Comparison of ENCODE assay signal across 15 cellular contexts in genomic region chr2:85291425-85292023, GRCh38. TPM values are rescaled to one million over a fixed set of nuclear protein-coding genes. Genes with fewer than 3 reads are reported as not detected.
A peak's percentile ranks its signal among the peaks of the same experiment; 100 is the strongest.
DNase-seq lines count a peak whose midpoint lies in the region; ATAC-seq, FAIRE-seq and TF ChIP-seq lines count a peak whose summit lies in the region.
"Had no signal": no experiment of that assay in that cellular context is flagged by ENCODE, and none has a peak within 500 bp of the region (broad histone marks: within the 10 kb centered on the region; RNA-seq: fewer than 3 reads in every experiment).

No MANE protein-coding gene starts in this region.

- POLR2A ChIA-PET in K562 (lab: Yijun Ruan, JAX) = interaction anchor here (1.3 kb wide), 1 partner anchor 20 kb away, joined by 3 read pairs; no protein-coding TSS in a partner anchor

- intact Hi-C loops in K562 (cut with micrococcal nuclease) = no loop called here

- DNase-seq in NOMO-1 treated with DMSO at 0.1 percent for 48 hours (lab: John Stamatoyannopoulos, UW; ENCODE audit: unreplicated experiment) = peak; percentile 14
- DNase-seq in NOMO-1 treated with dmso at 0.1 percent for 144 hours (lab: John Stamatoyannopoulos, UW; ENCODE audit: unreplicated experiment) = no peak
- DNase-seq in MM.1S = peak; percentile 76
- no peak for DNase-seq in K562 (ENCODE audit: extremely low read depth in 1 of 4, low spot score in 3 of 4)
- no peak for DNase-seq in osteoblast (ENCODE audit: insufficient read length, low spot score, missing footprints)
- DNase-seq in NCI-H1105 treated with DMSO at 0.1 percent for 48 hours (lab: John Stamatoyannopoulos, UW) = no peak
- DNase-seq: 8988T; SHP77; stimulated activated CD4-positive, alpha-beta T cell treated with anti-CD3 and anti-CD28 coated beads, Interleukin-4, amount 100 ng/mL, for 24 hours had no signal

- ATAC-seq in K562 (no peak), HG03460 (IDR thresholded peaks at IDR 0.05; ENCODE audit: unreplicated experiment) (no peak), GM21381 (IDR thresholded peaks at IDR 0.05; ENCODE audit: unreplicated experiment) (no peak)
- ATAC-seq: esophagus mucosa had no signal

- H3K4me3 ChIP-seq in MM.1S (ENCODE audit: low read length) (peak overlapping the region; percentile 26; the same call in 1 of the 2 replicates), K562 (no peak overlapping the region), osteoblast (ENCODE audit: insufficient read depth, low read length) (no peak overlapping the region)

- H2AFZ ChIP-seq in MM.1S (ENCODE audit: low read length) (peak overlapping the region; percentile 57), K562 (ENCODE audit: low read depth, low read length) (peak overlapping the region; percentile 64; the same call in 1 of the 2 replicates), osteoblast (ENCODE audit: low read length) (no peak overlapping the region)

- H3K27ac ChIP-seq in MM.1S (ENCODE audit: low read length) (peak overlapping the region; percentile 3; the same call in 1 of the 2 replicates), K562 (ENCODE audit: extremely low read depth, low read depth, low read length) (no peak overlapping the region), osteoblast (ENCODE audit: low read depth, low read length) (no peak overlapping the region)

- H3K4me1 ChIP-seq in MM.1S (ENCODE audit: low read length) (peaks cover 8% of the 10 kb centered on the region; the same call in 1 of the 2 replicates), K562 (replicated peaks in 1 of 2; ENCODE audit: control insufficient read depth in 2 of 2, insufficient read depth in 2 of 2, low read length in 2 of 2) (no peaks in the 10 kb centered on the region), osteoblast (ENCODE audit: insufficient read depth, low read length) (peaks cover 16% of the 10 kb centered on the region)

- H3K9ac ChIP-seq in MM.1S (ENCODE audit: low read length) = no peak overlapping the region
- H3K9ac ChIP-seq in K562 (ENCODE audit: insufficient read depth in 1 of 2, low read depth in 2 of 2, low read length in 2 of 2) = no peak overlapping the region

- no peaks in the 10 kb centered on the region for H3K9me2 ChIP-seq in MM.1S (replicated peaks; ENCODE audit: insufficient read depth, low read length)

- TF ChIP-seq CTCF in MM.1S (IDR thresholded peaks at IDR 0.05; ENCODE audit: low read length) (no peak), K562 (IDR thresholded peaks at IDR 0.05 in 2 of 3, conservative IDR thresholded peaks at IDR 0.05 in 1 of 3; ENCODE audit: insufficient read depth in 2 of 3, low read depth in 1 of 3, low read length in 3 of 3) (no peak), osteoblast (IDR thresholded peaks at IDR 0.05; ENCODE audit: extremely low read depth, low read depth, low read length) (no peak)

- FAIRE-seq in K562 (lab: Jason Lieb, UNC) = no peak
- FAIRE-seq: astrocyte, GM18507, islet of Langerhans had no signal

- H3F3A ChIP-seq in MM.1S (ENCODE audit: insufficient read depth, low read length) = peaks cover 10% of the 10 kb centered on the region; the same call in 1 of the 2 replicates

- BruUV-seq in K562 (replicated peaks; lab: Mats Ljungman, UMichigan) = no TSS peak

- H3K36me3 ChIP-seq in MM.1S (replicated peaks; ENCODE audit: insufficient read depth, low read length) (no peaks in the 10 kb centered on the region), K562 (ENCODE audit: control insufficient read depth, insufficient read depth, low read length) (no peaks in the 10 kb centered on the region), osteoblast (ENCODE audit: insufficient read depth, low read length) (no peaks in the 10 kb centered on the region)

- 0% methylated on average over 4 of the region's 4 CpGs for WGBS in K562 (ENCODE audit: insufficient coverage, low coverage, missing lambda C conversion rate)

- H3K4me2 ChIP-seq in MM.1S (ENCODE audit: low read depth, low read length) = peak overlapping the region; percentile 25; the same call in 1 of the 2 replicates
- no peak overlapping the region for H3K4me2 ChIP-seq in K562 (ENCODE audit: insufficient read depth, low read length)
- peak overlapping the region; percentile 23 for H3K4me2 ChIP-seq in osteoblast (ENCODE audit: insufficient read depth, low read length)

- in situ Hi-C loops in K562 (cut with MboI) = loop anchor here (5.0 kb wide), 1 partner anchor 224 kb away; no protein-coding TSS in a partner anchor

- H4K20me1 ChIP-seq in MM.1S (ENCODE audit: insufficient read depth, low read length) (no peaks in the 10 kb centered on the region), K562 (replicated peaks; ENCODE audit: control insufficient read depth, insufficient read depth, low read length) (peaks cover 5% of the 10 kb centered on the region; the same call in 1 of the 2 replicates), osteoblast (ENCODE audit: insufficient read depth, low read length) (no peaks in the 10 kb centered on the region)

- H3K27me3 ChIP-seq in MM.1S (replicated peaks; ENCODE audit: insufficient read depth, low read length) (no peaks in the 10 kb centered on the region), K562 (ENCODE audit: control insufficient read depth in 2 of 2, insufficient read depth in 2 of 2, low read length in 2 of 2) (peaks cover 48 to 60% of the 10 kb centered on the region in 2 experiments), osteoblast (ENCODE audit: insufficient read depth, low read length) (no peaks in the 10 kb centered on the region)

- no peak for TF ChIP-seq POLR2A in K562 (conservative IDR thresholded peaks at IDR 0.05)

- TF ChIP-seq EP300 in K562 (IDR thresholded peaks at IDR 0.05; ENCODE audit: low read length) = no peak

- CTCF ChIA-PET in K562 (lab: Yijun Ruan, JAX; ENCODE audit: low intra/inter-chr PET ratio) = no interaction called here

- no peaks in the 10 kb centered on the region for H3K9me1 ChIP-seq in K562 (ENCODE audit: control insufficient read depth, insufficient read depth, low read length)

- TF ChIP-seq RAD21 in K562 (CRISPR knock-in tag; conservative IDR thresholded peaks at IDR 0.05 in 1 of 2, IDR thresholded peaks at IDR 0.05 in 1 of 2) = no peak

- H3K79me2 ChIP-seq in MM.1S (ENCODE audit: low read length) = no peaks in the 10 kb centered on the region
- H3K79me2 ChIP-seq in K562 (ENCODE audit: control insufficient read depth, insufficient read depth, low read length) = no peaks in the 10 kb centered on the region
- H3K79me2 ChIP-seq in osteoblast (ENCODE audit: insufficient read depth, low read length) = no peaks in the 10 kb centered on the region

- H3K9me3 ChIP-seq in MM.1S (replicated peaks; ENCODE audit: insufficient read depth, low read length) = no peaks in the 10 kb centered on the region
- H3K9me3 ChIP-seq in K562 (replicated peaks; ENCODE audit: control insufficient read depth, insufficient read depth, low read depth, low read length) = no peaks in the 10 kb centered on the region
- no peaks in the 10 kb centered on the region for H3K9me3 ChIP-seq in osteoblast (ENCODE audit: low read depth, low read length)

TF ChIP-seq in K562, 482 proteins besides CTCF, POLR2A, EP300 and RAD21 (continues in another document):
- no peak for TF ChIP-seq ATF1 (CRISPR knock-in tag; IDR thresholded peaks at IDR 0.05)
- TF ChIP-seq ATF1 (tag; IDR thresholded peaks at IDR 0.05) = no peak

RNA-seq across cellular contexts. Expression of gene TGOLN2, which starts 36.3 kb away (rescaled TPM):
- 117 and 121 TPM in 2 replicates for total RNA-seq in K562 (2011; cell fraction: chromatin; rRNA removed; ENCODE audit: low replicate concordance)
- total RNA-seq in K562 (2011; cell fraction: nucleolus; rRNA removed) = 73.6 and 84.5 TPM in 2 replicates
- total RNA-seq in K562 (2011; cell fraction: nucleoplasm; rRNA removed) = 118 and 151 TPM in 2 replicates
- total RNA-seq in K562 (2014; rRNA removed) (35.9 and 40.7 TPM in 2 replicates), K562 (2014; rRNA removed; fragmentation: Illumina TruSeq; extraction: Trizol) (28.3 and 32.1 TPM in 2 replicates), K562 (2015; rRNA removed; fragmentation: Illumina TruSeq; extraction: Trizol) (30.7 and 31.9 TPM in 2 replicates), K562 (2021) (47.4 and 48.0 TPM in 2 replicates), osteoblast (124 and 129 TPM in 2 replicates)
- polyA plus RNA-seq in K562 (2011; rRNA removed) (38.9 and 61.7 TPM in 2 replicates), K562 (2014; fragmentation: Illumina TruSeq; extraction: Trizol) (60.5 and 66.5 TPM in 2 replicates), K562 (2014; fragmentation: Nextera tagmentation; extraction: Ambion mirVana) (10 to 100 TPM; 13.0 to 18.0 TPM), K562 (2014; rRNA removed) (52.1 and 53.1 TPM in 2 replicates)
- 33.8 and 36.9 TPM in 2 replicates for polyA plus RNA-seq in K562 (2011; cell fraction: cytosol; rRNA removed)
- polyA plus RNA-seq in K562 (2011; cell fraction: nucleus; rRNA removed) = 42.9 and 60.6 TPM in 2 replicates
- polyA plus RNA-seq in K562 (2012) = 35.4 and 54.6 TPM in 2 replicates
- 27.2 and 44.1 TPM in 2 replicates for polyA minus RNA-seq in K562 (2011; rRNA and poly(A)+ RNA removed)
- polyA minus RNA-seq in K562 (2011; cell fraction: cytosol; rRNA and poly(A)+ RNA removed) = 19.2 and 19.4 TPM in 2 replicates
- 25.9 and 26.5 TPM in 2 replicates for polyA minus RNA-seq in K562 (2011; cell fraction: nucleus; rRNA and poly(A)+ RNA removed)

Comparison
In these comparisons a context has a peak if more than half of its experiments do, and no peak if none do; other contexts are left out.
1. DNase-seq: peak in NOMO-1 treated with DMSO at 0.1 percent for 48 hours (single experiment) and MM.1S (single experiment); none in NOMO-1 treated with dmso at 0.1 percent for 144 hours (single experiment), K562 (0 of 4), osteoblast (single experiment) and NCI-H1105 treated with DMSO at 0.1 percent for 48 hours (single experiment).